ENCODE assay signal across 26 cellular contexts in the genomic region with DNA sequence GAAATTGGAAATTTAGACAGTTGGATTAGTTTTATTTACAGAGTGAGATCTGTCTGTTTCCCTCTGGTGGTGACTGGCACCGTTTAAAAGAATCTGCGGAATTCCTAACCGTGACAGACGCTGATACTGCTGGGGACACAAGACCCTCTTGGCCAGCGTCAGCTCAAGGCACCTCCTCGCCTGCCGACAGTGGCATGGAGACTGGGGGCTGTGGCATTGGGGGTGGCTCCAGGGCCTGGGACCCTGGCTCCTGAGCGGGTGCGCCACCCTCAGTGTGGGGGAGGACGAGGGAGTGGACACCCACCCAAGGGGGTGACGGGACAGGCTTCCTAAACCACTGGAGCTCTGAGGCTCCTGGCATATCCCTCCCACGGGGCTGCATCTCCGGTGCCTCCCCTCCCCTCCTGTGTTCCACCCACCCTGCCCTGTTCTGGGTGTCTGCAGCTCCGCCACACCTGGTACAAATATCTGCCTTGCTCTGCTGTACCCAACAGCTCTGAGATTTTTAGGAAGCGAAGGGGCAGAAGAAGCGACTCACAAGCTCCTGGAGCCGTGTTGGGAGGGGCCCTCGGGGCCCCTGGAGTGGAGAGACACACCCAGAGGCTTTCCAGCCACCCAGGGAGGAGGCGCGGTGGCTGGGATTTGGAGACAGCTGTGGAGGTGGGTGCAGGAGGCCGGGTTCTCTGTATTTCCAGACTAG.
DNase-seq lines count a peak whose midpoint lies in the region; ATAC-seq and TF ChIP-seq lines count a peak whose summit lies in the region.
"Had no signal": no experiment of that assay in that cellular context is flagged by ENCODE, and none has a peak within 500 bp of the region (broad histone marks: within the 10 kb centered on the region; RNA-seq: fewer than 3 reads in every experiment).

No MANE protein-coding gene starts in this region.

- H3K36me3 ChIP-seq in HCT116 (ENCODE audit: control insufficient read depth in 1 of 2, insufficient read depth in 2 of 2, low read length in 2 of 2) (no peaks in the 10 kb centered on the region), SJCRH30 (no peaks in the 10 kb centered on the region), sigmoid colon (no peaks in the 10 kb centered on the region), A673 (ENCODE audit: insufficient read depth, low read length, poor library complexity, severe bottlenecking) (no peaks in the 10 kb centered on the region)
- H3K36me3 ChIP-seq: heart right ventricle, transverse colon had no signal

- CTCF ChIA-PET in HCT116 (lab: Charles Lee): no interaction called here
- CTCF ChIA-PET in A673 (lab: Charles Lee): no interaction called here

- H2AFZ ChIP-seq in HCT116 (ENCODE audit: low read depth, low read length, poor library complexity, severe bottlenecking): no peak overlapping the region

- H3K9ac ChIP-seq in HCT116 (ENCODE audit: low read length): no peak overlapping the region

- no peak overlapping the region for H3K4me3 ChIP-seq in HCT116 (replicated peaks in 1 of 2; ENCODE audit: low read depth in 1 of 2, low read length in 2 of 2)
- no peak overlapping the region for H3K4me3 ChIP-seq in SJCRH30
- no peak overlapping the region for H3K4me3 ChIP-seq in sigmoid colon
- H3K4me3 ChIP-seq in A673 (ENCODE audit: low read depth, low read length, poor library complexity, severe bottlenecking): no peak overlapping the region
- H3K4me3 ChIP-seq: heart right ventricle, transverse colon had no signal

- H3K27me3 ChIP-seq in HCT116 (ENCODE audit: insufficient read depth, low read length) (no peaks in the 10 kb centered on the region), SJCRH30 (peaks cover 8% of the 10 kb centered on the region; the same call in 1 of the 2 replicates), sigmoid colon (peaks cover 0 to 20% (median 0%) of the 10 kb centered on the region in 3 donors), A673 (replicated peaks; ENCODE audit: insufficient read depth, low read depth, low read length, poor library complexity) (peaks cover 20% of the 10 kb centered on the region)
- H3K27me3 ChIP-seq: transverse colon had no signal

- no peaks in the 10 kb centered on the region for H3K9me3 ChIP-seq in HCT116 (ENCODE audit: control insufficient read depth in 1 of 2, insufficient read depth in 1 of 2, low read depth in 1 of 2, low read length in 2 of 2)
- 0 out of 2 replicates have a peak, but pooled peaks cover 2% of the 10 kb centered on the region for H3K9me3 ChIP-seq in SJCRH30 (replicated peaks)
- H3K9me3 ChIP-seq in sigmoid colon: peaks cover 0 to 3% (median 0%) of the 10 kb centered on the region in 4 donors
- no peaks in the 10 kb centered on the region for H3K9me3 ChIP-seq in A673 (ENCODE audit: low read depth, low read length, poor library complexity, severe bottlenecking)
- H3K9me3 ChIP-seq: transverse colon had no signal

- H3K27ac ChIP-seq in HCT116 (ENCODE audit: low read depth, low read length) (no peak overlapping the region), SJCRH30 (no peak overlapping the region), sigmoid colon (no peak overlapping the region), A673 (ENCODE audit: low read depth, low read length, poor library complexity, severe bottlenecking) (no peak overlapping the region)
- H3K27ac ChIP-seq: heart right ventricle, transverse colon had no signal

- no peak for TF ChIP-seq CTCF in HCT116 (IDR thresholded peaks at IDR 0.05 in 2 of 3, conservative IDR thresholded peaks at IDR 0.05 in 1 of 3; ENCODE audit: borderline replicate concordance in 1 of 3, insufficient read depth in 1 of 3, low read depth in 2 of 3, low read length in 2 of 3)
- no peak for TF ChIP-seq CTCF in sigmoid colon (IDR thresholded peaks at IDR 0.05)
- no peak for TF ChIP-seq CTCF in A673 (conservative IDR thresholded peaks at IDR 0.05; ENCODE audit: low read depth, low read length)

- DNase-seq in HCT116 (ENCODE audit: low read depth, low spot score) (no peak), SJCRH30 (peak; percentile 51 to 53), left kidney (ENCODE audit: low read depth, low spot score) (peak; percentile 41), sigmoid colon (peak; percentile 37), A673 (ENCODE audit: low spot score) (no peak), cerebellum (ENCODE audit: low spot score) (no peak), SW 1271 (lab: John Stamatoyannopoulos, UW) (no peak)
- DNase-seq: activated CD4-positive, CD25-positive, alpha-beta regulatory T cell treated with anti-CD3 and anti-CD28 coated beads, Interleukin-2, amount 50 U/mL, for 72 hours; activated naive CD4-positive, alpha-beta T cell treated with Interleukin-2 at 50 U/mL for 16 hours; C1 segment of cervical spinal cord; COR-L47; DMS79; foreskin fibroblast; GDM1; H9; heart right ventricle; kidney glomerular epithelial cell; mammary epithelial cell; MM.1S; NCI-H1417 treated with DMSO at 0.1 percent for 48 hours; NCI-H2081; NCI-H69; stimulated activated CD4-positive, alpha-beta T cell treated with anti-CD3 and anti-CD28 coated beads, Interleukin-4, amount 100 ng/mL, for 1 hour; transverse colon had no signal

- ATAC-seq in HCT116: peak; percentile 37; the same call in 1 of the 2 replicates
- ATAC-seq: esophagus mucosa, heart right ventricle, sciatic nerve had no signal

- H3K4me2 ChIP-seq in HCT116 (ENCODE audit: low read length): no peak overlapping the region

- intact Hi-C loops in HCT116 (cut with micrococcal nuclease): no loop called here
- intact Hi-C loops in sigmoid colon (cut with DNase I): no loop called here
- intact Hi-C loops in A673 (cut with micrococcal nuclease; ENCODE audit: unreplicated experiment): no loop called here

- TF ChIP-seq EP300 in sigmoid colon (IDR thresholded peaks at IDR 0.05): no peak

- TF ChIP-seq RAD21 in HCT116 (IDR thresholded peaks at IDR 0.05; ENCODE audit: low read depth): no peak

- RAD21 ChIA-PET in HCT116 (lab: Charles Lee; ENCODE audit: low non-redundant PET in 1 of 2, low total read pairs in 2 of 2, uncharacterized antibody in 2 of 2, unreplicated experiment in 2 of 2): no interaction called here

- H3K79me2 ChIP-seq in HCT116 (ENCODE audit: insufficient read depth, low read length): no peaks in the 10 kb centered on the region

- POLR2A ChIA-PET in HCT116 (lab: Charles Lee): no interaction called here
- POLR2A ChIA-PET in A673 (lab: Charles Lee; ENCODE audit: low non-redundant PET): no interaction called here

- no TSS peak for BruUV-seq in HCT116 (replicated peaks; lab: Mats Ljungman, UMichigan)
- BruUV-seq in A673 (replicated peaks; lab: Mats Ljungman, UMichigan): no TSS peak

- H4K20me1 ChIP-seq in HCT116 (ENCODE audit: insufficient read depth): no peaks in the 10 kb centered on the region

- no peak for TF ChIP-seq POLR2A in HCT116 (IDR thresholded peaks at IDR 0.05; ENCODE audit: borderline replicate concordance, extremely low read depth, insufficient read depth, insufficient read length)
- no peak for TF ChIP-seq POLR2A in sigmoid colon (IDR thresholded peaks at IDR 0.05)

- WGBS in sigmoid colon, 2 donors: 52 to 73% methylated on average over 21 of the region's 21 CpGs

- no peaks in the 10 kb centered on the region for H3K4me1 ChIP-seq in HCT116 (ENCODE audit: control insufficient read depth in 1 of 2, insufficient read depth in 2 of 2, low read length in 2 of 2)
- no peaks in the 10 kb centered on the region; the same call in 1 of the 2 replicates for H3K4me1 ChIP-seq in SJCRH30
- H3K4me1 ChIP-seq in sigmoid colon: no peaks in the 10 kb centered on the region
- H3K4me1 ChIP-seq in A673 (ENCODE audit: insufficient read depth, low read length, poor library complexity, severe bottlenecking): no peaks in the 10 kb centered on the region
- H3K4me1 ChIP-seq: heart right ventricle, transverse colon had no signal

- H3K9me2 ChIP-seq in HCT116 (ENCODE audit: insufficient read depth): no peaks in the 10 kb centered on the region

TF ChIP-seq in HCT116, 20 proteins besides CTCF, POLR2A, EP300 and RAD21:
- TF ChIP-seq TCF7L2 (IDR thresholded peaks at IDR 0.05; ENCODE audit: borderline replicate concordance, extremely low read depth, insufficient read depth, insufficient read length) (no peak), FOSL1 (IDR thresholded peaks at IDR 0.05; ENCODE audit: low read depth) (no peak)
- TF ChIP-seq, protein P1, sequence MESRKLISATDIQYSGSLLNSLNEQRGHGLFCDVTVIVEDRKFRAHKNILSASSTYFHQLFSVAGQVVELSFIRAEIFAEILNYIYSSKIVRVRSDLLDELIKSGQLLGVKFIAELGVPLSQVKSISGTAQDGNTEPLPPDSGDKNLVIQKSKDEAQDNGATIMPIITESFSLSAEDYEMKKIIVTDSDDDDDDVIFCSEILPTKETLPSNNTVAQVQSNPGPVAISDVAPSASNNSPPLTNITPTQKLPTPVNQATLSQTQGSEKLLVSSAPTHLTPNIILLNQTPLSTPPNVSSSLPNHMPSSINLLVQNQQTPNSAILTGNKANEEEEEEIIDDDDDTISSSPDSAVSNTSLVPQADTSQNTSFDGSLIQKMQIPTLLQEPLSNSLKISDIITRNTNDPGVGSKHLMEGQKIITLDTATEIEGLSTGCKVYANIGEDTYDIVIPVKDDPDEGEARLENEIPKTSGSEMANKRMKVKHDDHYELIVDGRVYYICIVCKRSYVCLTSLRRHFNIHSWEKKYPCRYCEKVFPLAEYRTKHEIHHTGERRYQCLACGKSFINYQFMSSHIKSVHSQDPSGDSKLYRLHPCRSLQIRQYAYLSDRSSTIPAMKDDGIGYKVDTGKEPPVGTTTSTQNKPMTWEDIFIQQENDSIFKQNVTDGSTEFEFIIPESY (IDR thresholded peaks at IDR 0.05; ENCODE audit: extremely low read depth, insufficient replicate concordance, low read length): no peak
- TF ChIP-seq, protein P2, sequence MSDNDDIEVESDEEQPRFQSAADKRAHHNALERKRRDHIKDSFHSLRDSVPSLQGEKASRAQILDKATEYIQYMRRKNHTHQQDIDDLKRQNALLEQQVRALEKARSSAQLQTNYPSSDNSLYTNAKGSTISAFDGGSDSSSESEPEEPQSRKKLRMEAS (IDR thresholded peaks at IDR 0.05): no peak

Comparison
In these comparisons a context has a peak if more than half of its experiments do, and no peak if none do; other contexts are left out.
1. DNase-seq: peak in SJCRH30 (2 of 2), left kidney (single experiment) and sigmoid colon (single experiment); none in HCT116 (single experiment), A673 (single experiment), cerebellum (single experiment) and SW 1271 (0 of 2).